Comparison of ENCODE assay signal across 11 cellular contexts in the genomic region with DNA sequence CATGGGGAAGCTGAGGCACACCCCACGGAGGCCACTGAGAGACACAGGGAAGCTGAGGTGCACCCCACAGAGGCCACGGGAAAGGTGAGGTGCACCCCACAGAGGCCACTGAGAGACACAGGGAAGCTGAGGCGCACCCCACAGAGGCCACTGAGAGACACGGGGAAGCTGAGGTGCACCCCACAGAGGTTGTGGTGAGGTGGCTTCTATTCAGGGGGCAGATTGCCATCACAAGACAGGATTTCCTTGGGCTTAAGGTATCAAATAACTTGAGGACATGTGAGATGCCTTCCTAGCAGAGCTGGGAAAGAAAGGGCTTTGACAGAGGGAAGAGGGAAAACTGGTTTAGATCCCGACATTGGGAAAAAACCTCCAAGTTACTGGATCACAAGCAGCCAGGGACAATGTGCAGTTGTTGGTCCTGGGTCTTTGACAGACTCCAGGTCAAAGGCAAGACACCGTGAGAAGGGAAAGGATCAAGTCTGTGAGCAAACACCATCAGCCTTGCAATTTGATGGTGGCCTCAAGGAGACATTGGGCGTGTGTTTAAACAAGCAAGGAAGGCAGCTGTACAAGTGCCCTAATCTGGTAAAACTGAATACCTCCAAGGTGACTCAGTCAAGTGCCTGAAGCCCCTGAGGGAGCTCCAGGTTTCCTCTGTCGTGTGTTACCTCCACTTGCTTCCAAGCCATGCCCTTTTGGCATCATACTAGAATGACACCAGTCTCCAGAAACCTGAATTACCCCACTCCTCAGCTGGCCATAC.
DNase-seq lines count a peak whose midpoint lies in the region; FAIRE-seq and TF ChIP-seq lines count a peak whose summit lies in the region.
"Had no signal": no experiment of that assay in that cellular context is flagged by ENCODE, and none has a peak within 500 bp of the region (broad histone marks: within the 10 kb centered on the region; RNA-seq: fewer than 3 reads in every experiment).

No MANE protein-coding gene starts in this region.

- H3K36me3 ChIP-seq in breast epithelium: no peaks in the 10 kb centered on the region
- peaks cover 3% of the 10 kb centered on the region for H3K36me3 ChIP-seq in bronchial epithelial cell (ENCODE audit: control insufficient read depth, insufficient read depth, low read length)
- H3K36me3 ChIP-seq in mesenchymal stem cell (ENCODE audit: control insufficient read depth in 1 of 2, insufficient read depth in 2 of 2, low read depth in 1 of 2, low read length in 2 of 2): peaks cover 27 to 47% of the 10 kb centered on the region in 2 experiments
- H3K36me3 ChIP-seq in uterus: no peaks in the 10 kb centered on the region

- POLR2A ChIA-PET in MCF 10A (lab: Yijun Ruan, JAX): interaction anchor here (0.7 to 1.7 kb wide), 8 partner anchors 13 to 101 kb away, joined by 3 to 9 read pairs (median 4); no protein-coding TSS in a partner anchor

- H3K9me3 Mint-ChIP-seq in MCF 10A (ENCODE audit: unreplicated experiment): no peaks in the 10 kb centered on the region
- no peaks in the 10 kb centered on the region for H3K9me3 Mint-ChIP-seq in immature natural killer cell

- CTCF ChIA-PET in MCF 10A (lab: Yijun Ruan, JAX): interaction anchor here (0.6 to 2.3 kb wide), 7 partner anchors 7 to 135 kb away, joined by 3 to 13 read pairs (median 3); no protein-coding TSS in a partner anchor

- H3K4me1 Mint-ChIP-seq in MCF 10A (ENCODE audit: insufficient read depth, unreplicated experiment) (peaks cover 35% of the 10 kb centered on the region), immature natural killer cell (no peaks in the 10 kb centered on the region)

- H3K4me2 ChIP-seq in mesenchymal stem cell (ENCODE audit: low read length, poor library complexity, severe bottlenecking): no peak overlapping the region

- H3K4me1 ChIP-seq in breast epithelium (peaks cover 6 to 7% of the 10 kb centered on the region in 2 donors), mesenchymal stem cell (ENCODE audit: control insufficient read depth, insufficient read depth, low read depth, low read length) (peaks cover 27% of the 10 kb centered on the region), uterus (peaks cover 13 to 22% of the 10 kb centered on the region in 2 donors)

- TF ChIP-seq CTCF in MCF 10A (IDR thresholded peaks at IDR 0.05; ENCODE audit: unreplicated experiment) (no peak), breast epithelium (IDR thresholded peaks at IDR 0.05) (no peak), bronchial epithelial cell (IDR thresholded peaks at IDR 0.05; ENCODE audit: insufficient read depth, low read length, severe bottlenecking) (no peak), uterus (IDR thresholded peaks at IDR 0.05) (no peak)

- no peak overlapping the region for H2BK5ac ChIP-seq in mesenchymal stem cell (ENCODE audit: low read depth, low read length, poor library complexity, severe bottlenecking)

- H3K79me1 ChIP-seq in mesenchymal stem cell (replicated peaks; ENCODE audit: low read length, poor library complexity, severe bottlenecking): no peaks in the 10 kb centered on the region

- H4K91ac ChIP-seq in mesenchymal stem cell (ENCODE audit: low read length): peak overlapping the region; percentile 34

- no peak overlapping the region for H2BK15ac ChIP-seq in mesenchymal stem cell (ENCODE audit: low read depth, poor library complexity, severe bottlenecking)

- H3K9me3 ChIP-seq in breast epithelium (no peaks in the 10 kb centered on the region), mesenchymal stem cell (ENCODE audit: control insufficient read depth, low read length) (no peaks in the 10 kb centered on the region), uterus (no peaks in the 10 kb centered on the region)

- peak overlapping the region; percentile 48 to 59 for H3K4ac ChIP-seq in mesenchymal stem cell (ENCODE audit: low read depth in 1 of 2, low read length in 2 of 2)

- TF ChIP-seq POLR2A in breast epithelium (IDR thresholded peaks at IDR 0.05) (no peak), uterus (IDR thresholded peaks at IDR 0.05) (no peak)

- peak; percentile 83 for DNase-seq in MCF 10A (ENCODE audit: unreplicated experiment)
- DNase-seq in breast epithelium (ENCODE audit: low spot score in 2 of 2): no peak
- peak; percentile 90 for DNase-seq in bronchial epithelial cell (ENCODE audit: low read depth)
- DNase-seq in mesenchymal stem cell: peak; percentile 44
- DNase-seq in uterus: no peak
- no peak for DNase-seq in NCI-H1694 (lab: John Stamatoyannopoulos, UW)
- no peak for DNase-seq in immature natural killer cell
- DNase-seq in cerebellar cortex (ENCODE audit: low spot score): no peak
- DNase-seq: activated T-cell treated with anti-CD3 and anti-CD28 coated beads, Interleukin-2, amount 50 U/mL, for 48 hours; GDM1; NCI-H1092 treated with DMSO at 0.1 percent for 48 hours had no signal

- no peak overlapping the region for H3K23ac ChIP-seq in mesenchymal stem cell (ENCODE audit: low read length in 2 of 2)

- no TSS peak for BruUV-seq in MCF 10A (replicated peaks; lab: Mats Ljungman, UMichigan)

- intact Hi-C loops in MCF 10A (cut with micrococcal nuclease): no loop called here
- intact Hi-C loops in breast epithelium (cut with DNase I; ENCODE audit: low total_unique reads): no loop called here
- intact Hi-C loops in uterus (cut with DNase I; ENCODE audit: low total_unique reads): no loop called here

- H2BK12ac ChIP-seq in mesenchymal stem cell (ENCODE audit: low read length in 2 of 2): peak overlapping the region in 1 of 2 experiments; percentile 52

- H3K27me3 ChIP-seq in breast epithelium (no peaks in the 10 kb centered on the region), bronchial epithelial cell (ENCODE audit: control insufficient read depth, insufficient read depth, low read length) (no peaks in the 10 kb centered on the region), mesenchymal stem cell (ENCODE audit: control insufficient read depth in 1 of 2, insufficient read depth in 1 of 2, low read length in 2 of 2) (no peaks in the 10 kb centered on the region), uterus (no peaks in the 10 kb centered on the region)

- H3K14ac ChIP-seq in mesenchymal stem cell (ENCODE audit: low read length in 2 of 2): peak overlapping the region in 1 of 2 experiments; percentile 89

- WGBS in mesenchymal stem cell: 73% methylated on average over 8 of the region's 8 CpGs

- peak overlapping the region in 1 of 2 donors; percentile 68 for H3K27ac ChIP-seq in breast epithelium
- no peak overlapping the region for H3K27ac ChIP-seq in mesenchymal stem cell (ENCODE audit: low read length, poor library complexity, severe bottlenecking)
- H3K27ac ChIP-seq in uterus: peak overlapping the region; percentile 71 to 72

- no peak overlapping the region for H2AFZ ChIP-seq in mesenchymal stem cell (ENCODE audit: low read depth, low read length)

- no peak overlapping the region for H4K8ac ChIP-seq in mesenchymal stem cell (ENCODE audit: low read length)

- no peak overlapping the region for H3K4me3 ChIP-seq in breast epithelium
- no peak overlapping the region for H3K4me3 ChIP-seq in bronchial epithelial cell (ENCODE audit: low read depth, low read length)
- peak overlapping the region in 1 of 2 experiments; percentile 42 for H3K4me3 ChIP-seq in mesenchymal stem cell (ENCODE audit: insufficient read depth in 1 of 2, low read depth in 1 of 2, low read length in 2 of 2)
- no peak overlapping the region for H3K4me3 ChIP-seq in uterus

- peak; percentile 83 for FAIRE-seq in bronchial epithelial cell (lab: Jason Lieb, UNC)

- H3K27me3 Mint-ChIP-seq in MCF 10A (ENCODE audit: insufficient read depth, unreplicated experiment) (no peaks in the 10 kb centered on the region), immature natural killer cell (ENCODE audit: low read depth in 3 of 3) (peaks cover 0 to 2% (median 0%) of the 10 kb centered on the region in 3 donors)

- H3K36me3 Mint-ChIP-seq in MCF 10A (ENCODE audit: insufficient read depth, unreplicated experiment) (peaks cover 8% of the 10 kb centered on the region), immature natural killer cell (peaks cover 8 to 26% (median 14%) of the 10 kb centered on the region in 3 donors)

- H2AK5ac ChIP-seq in mesenchymal stem cell (ENCODE audit: low read length, severe bottlenecking): no peak overlapping the region

- H3K4me3 Mint-ChIP-seq in MCF 10A (ENCODE audit: unreplicated experiment): no peak overlapping the region
- H3K4me3 Mint-ChIP-seq in immature natural killer cell: no peak overlapping the region

- H3K27ac Mint-ChIP-seq in MCF 10A (ENCODE audit: low read depth, unreplicated experiment) (peak overlapping the region; percentile 32), immature natural killer cell (peak overlapping the region in 2 of 6 donors; percentile 55 to 59)

- H2BK120ac ChIP-seq in mesenchymal stem cell (ENCODE audit: low read depth, low read length): no peak overlapping the region

- peak overlapping the region; percentile 22 to 40 for H3K18ac ChIP-seq in mesenchymal stem cell (ENCODE audit: low read depth in 1 of 2, low read length in 2 of 2)

- peak overlapping the region; percentile 13 for H3K9ac ChIP-seq in mesenchymal stem cell (ENCODE audit: low read length)

Comparison
In these comparisons a context has a peak if more than half of its experiments do, and no peak if none do; other contexts are left out.
1. DNase-seq: peak in MCF 10A (single experiment), bronchial epithelial cell (single experiment) and mesenchymal stem cell (single experiment); none in breast epithelium (0 of 2), uterus (0 of 2), NCI-H1694 (single experiment), immature natural killer cell (0 of 3) and cerebellar cortex (single experiment).